ENCODE assay signal across 12 cellular contexts in genomic region chr17:45424769-45425124, GRCh38. TPM values are rescaled to one million over a fixed set of nuclear protein-coding genes. Genes with fewer than 3 reads are reported as not detected.
DNase-seq lines count a peak whose midpoint lies in the region; ATAC-seq, FAIRE-seq and TF ChIP-seq lines count a peak whose summit lies in the region.
"Had no signal": no experiment of that assay in that cellular context is flagged by ENCODE, and none has a peak within 500 bp of the region (broad histone marks: within the 10 kb centered on the region; RNA-seq: fewer than 3 reads in every experiment).

No MANE protein-coding gene starts in this region.

- H3K4me3 Mint-ChIP-seq in neural progenitor cell, result peak overlapping the region; percentile 24

- H3K36me3 Mint-ChIP-seq in neural progenitor cell, result no peaks in the 10 kb centered on the region

- H3K4me1 ChIP-seq in A549, result peaks cover 26% of the 10 kb centered on the region
- H3K4me1 ChIP-seq in PC-9 (replicated peaks; ENCODE audit: insufficient read depth), result peaks cover 46% of the 10 kb centered on the region
- H3K4me1 ChIP-seq in neural progenitor cell, result peaks cover 19% of the 10 kb centered on the region

- H3K27me3 ChIP-seq in PC-9 (ENCODE audit: insufficient read depth, low read depth), result no peaks in the 10 kb centered on the region
- peaks cover 39% of the 10 kb centered on the region for H3K27me3 ChIP-seq in neural progenitor cell

- DNase-seq in A549 (ENCODE audit: low read depth in 1 of 2, low spot score in 1 of 2) (no peak), PC-9 (no peak), left ventricle myocardium superior (peak; percentile 27), neural progenitor cell (ENCODE audit: low spot score) (no peak), NCI-H2029 (lab: John Stamatoyannopoulos, UW) (no peak), NOMO-1 treated with DMSO at 0.1 percent for 48 hours (lab: John Stamatoyannopoulos, UW; ENCODE audit: unreplicated experiment) (no peak), NCI-H128 (lab: John Stamatoyannopoulos, UW; ENCODE audit: unreplicated experiment) (no peak)
- no peak for DNase-seq in effector CD8-positive, alpha-beta T cell (lab: John Stamatoyannopoulos, UW)
- DNase-seq: activated CD4-positive, alpha-beta T cell treated with anti-CD3 and anti-CD28 coated beads, Interleukin-2, amount 50 U/mL, for 1 hour; NCI-H2227 treated with DMSO at 0.1 percent for 48 hours had no signal

- TF ChIP-seq CTCF in A549 (IDR thresholded peaks at IDR 0.05), result no peak
- TF ChIP-seq CTCF in PC-9 (conservative IDR thresholded peaks at IDR 0.05), result no peak
- TF ChIP-seq CTCF in neural progenitor cell (IDR thresholded peaks at IDR 0.05), result no peak

- peaks cover 20% of the 10 kb centered on the region for H3K27me3 Mint-ChIP-seq in neural progenitor cell (ENCODE audit: insufficient read depth, low read depth)

- no peak for TF ChIP-seq POLR2A in A549 (IDR thresholded peaks at IDR 0.05; ENCODE audit: low read length)

- WGBS in A549 (ENCODE audit: missing lambda C conversion rate), result 76% methylated on average over 5 of the region's 6 CpGs

- peaks cover 19% of the 10 kb centered on the region for H3K4me1 Mint-ChIP-seq in neural progenitor cell

- no peaks in the 10 kb centered on the region for H3K9me3 Mint-ChIP-seq in neural progenitor cell

- H3K9me3 ChIP-seq in A549 (no peaks in the 10 kb centered on the region), PC-9 (ENCODE audit: insufficient read depth, low read depth) (no peaks in the 10 kb centered on the region), neural progenitor cell (ENCODE audit: low read depth) (no peaks in the 10 kb centered on the region)

- TF ChIP-seq EP300 in A549 (IDR thresholded peaks at IDR 0.05), result no peak

- peaks cover 27% of the 10 kb centered on the region for H3F3A ChIP-seq in PC-9 (ENCODE audit: insufficient read depth, low read depth)
- H3F3A ChIP-seq in neural progenitor cell (ENCODE audit: low read depth), result peaks cover 17% of the 10 kb centered on the region

- H3K4me3 ChIP-seq in A549 (peak overlapping the region; percentile 61), PC-9 (peak overlapping the region; percentile 65), neural progenitor cell (no peak overlapping the region)

- H4K20me1 ChIP-seq in PC-9 (ENCODE audit: insufficient read depth) (peaks cover 46% of the 10 kb centered on the region), neural progenitor cell (ENCODE audit: low read depth) (peaks cover 15% of the 10 kb centered on the region)

- no peak overlapping the region for H3K27ac Mint-ChIP-seq in neural progenitor cell

- H3K36me3 ChIP-seq in PC-9 (ENCODE audit: low read depth) (0 out of 2 replicates have a peak, but pooled peaks cover 6% of the 10 kb centered on the region), neural progenitor cell (no peaks in the 10 kb centered on the region)

- H3K4me2 ChIP-seq in A549 (peak overlapping the region; percentile 98), PC-9 (peak overlapping the region; percentile 99), neural progenitor cell (no peak overlapping the region)

- intact Hi-C loops in PC-9 (cut with micrococcal nuclease; ENCODE audit: unreplicated experiment) (loop anchor here (2.0 to 10.0 kb wide), 5 partner anchors 28 to 410 kb away; partner anchors contain the start of gene HEXIM1), left ventricle myocardium superior (cut with micrococcal nuclease) (no loop called here)

- H3K79me2 ChIP-seq in PC-9 (ENCODE audit: low read depth) (peaks cover 68% of the 10 kb centered on the region), neural progenitor cell (ENCODE audit: low read depth) (no peaks in the 10 kb centered on the region)

- H3K9me2 ChIP-seq in PC-9 (ENCODE audit: insufficient read depth), result no peaks in the 10 kb centered on the region

- TF ChIP-seq RAD21 in A549 (conservative IDR thresholded peaks at IDR 0.05 in 1 of 2, IDR thresholded peaks at IDR 0.05 in 1 of 2), result no peak

- no peak overlapping the region for H3K9ac ChIP-seq in neural progenitor cell

- ATAC-seq in A549, result no peak
- peak; percentile 5 for ATAC-seq in left ventricle myocardium superior

- H3K27ac ChIP-seq in A549 (peak overlapping the region; percentile 90 to 93), PC-9 (peak overlapping the region; percentile 81), neural progenitor cell (no peak overlapping the region)

- BruUV-seq in PC-9 (replicated peaks; lab: Mats Ljungman, UMichigan), result no TSS peak

- no peak for FAIRE-seq in A549 (lab: Jason Lieb, UNC)
- FAIRE-seq: A204.1, endothelial cell of umbilical vein had no signal

- CTCF ChIA-PET in A549 (lab: Yijun Ruan, JAX), result interaction anchor here (0.9 to 11.0 kb wide), 14 partner anchors 10 to 268 kb away, joined by 3 to 331 read pairs (median 7); no protein-coding TSS in a partner anchor
- CTCF ChIA-PET in PC-9 (lab: Charles Lee), result interaction anchor here (1.7 kb wide), 1 partner anchor 289 kb away, joined by 8 read pairs; the partner anchor contains the start of gene ACBD4

- POLR2A ChIA-PET in A549 (lab: Yijun Ruan, JAX), result interaction anchor here (1.2 to 1.5 kb wide), 2 partner anchors 12 to 160 kb away, joined by 3 to 4 read pairs; no protein-coding TSS in a partner anchor
- POLR2A ChIA-PET in PC-9 (lab: Charles Lee; ENCODE audit: unreplicated experiment), result interaction anchor here (0.6 to 0.7 kb wide), 2 partner anchors 108 to 1109 kb away, joined by 3 read pairs; no protein-coding TSS in a partner anchor

- H2AFZ ChIP-seq in PC-9 (no peak overlapping the region), neural progenitor cell (replicated peaks) (no peak overlapping the region)

TF ChIP-seq in A549, 52 proteins besides CTCF, POLR2A, EP300 and RAD21:
- TF ChIP-seq CBX2 (IDR thresholded peaks at IDR 0.05; ENCODE audit: borderline replicate concordance, low read depth) (no peak), HEYL (CRISPR knock-in tag; IDR thresholded peaks at IDR 0.05) (no peak)

RNA-seq across cellular contexts. Expression of gene ARHGAP27, which starts 7.9 kb away (rescaled TPM):
- 7.7 and 10.0 TPM in 2 replicates for polyA plus RNA-seq in A549 (2011; rRNA removed)
- polyA plus RNA-seq in A549 (2012; cell fraction: cytosol; rRNA removed), result 21.4 and 21.7 TPM in 2 replicates
- polyA plus RNA-seq in A549 (2012; cell fraction: nucleus; rRNA removed), result 75.5 and 149 TPM in 2 replicates
- polyA plus RNA-seq in A549 (2017; fragmentation: RNase III; extraction: RNeasy Plus Mini Kit Qiagen cat#74134 plus additional on column Dnase treatment), result 15.2 to 16.4 TPM (median 15.7 TPM) in 3 replicates
- polyA minus RNA-seq in A549 (2011; rRNA and poly(A)+ RNA removed), result 13.2 and 14.6 TPM in 2 replicates
- 60.6 and 61.4 TPM in 2 replicates for total RNA-seq in PC-9 (2021)
- 37.3 TPM for total RNA-seq in left ventricle myocardium superior
- 1.0 and 3.0 TPM in 2 replicates for total RNA-seq in neural progenitor cell (ENCODE audit: low replicate concordance)
